21 cellular contexts compared by ENCODE assay signal in the genomic region with DNA sequence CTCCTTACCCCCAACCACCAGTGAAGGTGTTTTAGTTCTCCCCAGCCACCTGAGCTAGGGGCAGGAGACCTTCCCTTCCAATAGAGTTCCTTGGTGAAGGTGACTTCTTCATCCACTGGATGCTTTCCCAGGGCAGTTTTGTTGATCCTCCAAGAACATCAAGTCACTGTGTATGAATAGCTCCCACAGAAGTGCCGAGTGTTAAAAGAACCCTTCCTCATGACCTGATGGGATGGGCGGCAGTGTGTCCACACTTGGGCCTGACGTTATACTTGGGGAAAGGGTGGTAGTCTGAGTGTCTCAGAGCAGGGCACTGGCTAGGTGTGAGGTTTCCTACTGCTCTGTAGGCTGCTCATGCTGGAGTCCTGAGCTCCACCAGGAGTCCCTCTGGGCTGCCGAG. TPM values are rescaled to one million over a fixed set of nuclear protein-coding genes. Genes with fewer than 3 reads are reported as not detected.
A peak's percentile ranks its signal among the peaks of the same experiment; 100 is the strongest.
DNase-seq lines count a peak whose midpoint lies in the region; ATAC-seq, FAIRE-seq and TF ChIP-seq lines count a peak whose summit lies in the region.
"Had no signal": no experiment of that assay in that cellular context is flagged by ENCODE, and none has a peak within 500 bp of the region (broad histone marks: within the 10 kb centered on the region; RNA-seq: fewer than 3 reads in every experiment).

No MANE protein-coding gene starts in this region.

- no peak overlapping the region for H3K4ac ChIP-seq in IMR-90 (ENCODE audit: low read depth, low read length)

- no peak overlapping the region for H4K91ac ChIP-seq in IMR-90 (ENCODE audit: insufficient read depth, low read depth, low read length)

- no peak for TF ChIP-seq POLR2A in heart left ventricle (IDR thresholded peaks at IDR 0.05)
- TF ChIP-seq POLR2A in IMR-90 (IDR thresholded peaks at IDR 0.05; ENCODE audit: low read depth, low read length) = no peak
- no peak for TF ChIP-seq POLR2A in gastroesophageal sphincter (IDR thresholded peaks at IDR 0.05)

- H3K27ac ChIP-seq in heart left ventricle (no peak overlapping the region), IMR-90 (ENCODE audit: insufficient read depth, low read length) (no peak overlapping the region), gastroesophageal sphincter (peak overlapping the region in 3 of 4 donors; percentile 28 to 83 (median 68)), aorta (ENCODE audit: low read depth in 1 of 2, low read length in 2 of 2) (peak overlapping the region; percentile 21 to 22), pancreas (no peak overlapping the region), GM23248 (no peak overlapping the region)
- H3K27ac ChIP-seq: 22Rv1, A549, C4-2B, HL-60 had no signal

- no peak for FAIRE-seq in pancreas (lab: Jason Lieb, UNC)
- FAIRE-seq: A549, D721Med, G401.6, GM12891, H54 had no signal

- H2AK9ac ChIP-seq in IMR-90 (replicated peaks; ENCODE audit: low read depth, low read length, poor library complexity) = no peak overlapping the region

- H4K8ac ChIP-seq in IMR-90 (ENCODE audit: low read depth in 2 of 2, low read length in 2 of 2) = no peak overlapping the region

- POLR2A ChIA-PET in IMR-90 (lab: Charles Lee; ENCODE audit: unreplicated experiment) = no interaction called here

- no peak overlapping the region for H2BK15ac ChIP-seq in IMR-90 (ENCODE audit: low read depth, low read length)

- H2BK20ac ChIP-seq in IMR-90 (ENCODE audit: low read depth, low read length) = no peak overlapping the region; the same call in 1 of the 2 replicates

- no peak overlapping the region for H4K5ac ChIP-seq in IMR-90 (ENCODE audit: low read depth, low read length)

- H3K9me3 ChIP-seq in heart left ventricle (no peaks in the 10 kb centered on the region), IMR-90 (ENCODE audit: control insufficient read depth, insufficient read depth, low read length) (no peaks in the 10 kb centered on the region), gastroesophageal sphincter (no peaks in the 10 kb centered on the region), aorta (ENCODE audit: control insufficient read depth, low read length) (no peaks in the 10 kb centered on the region), pancreas (no peaks in the 10 kb centered on the region), GM23248 (ENCODE audit: low read depth) (no peaks in the 10 kb centered on the region)
- H3K9me3 ChIP-seq: A549, Caco-2 had no signal

- TF ChIP-seq EP300 in gastroesophageal sphincter (IDR thresholded peaks at IDR 0.05) = no peak

- BruUV-seq in IMR-90 (replicated peaks; lab: Mats Ljungman, UMichigan) = no TSS peak

- in situ Hi-C loops in IMR-90 (cut with MboI; ENCODE audit: low sequenced_read_pairs) = no loop called here
- in situ Hi-C loops in GM23248 (cut with MboI) = no loop called here

- no peaks in the 10 kb centered on the region for H3F3A ChIP-seq in GM23248 (ENCODE audit: insufficient read depth)

- DNase-seq in Right ventricle myocardium inferior (ENCODE audit: missing footprints) (no peak), heart left ventricle (no peak), IMR-90 (no peak), aorta (no peak), pancreas (no peak), GM23248 (no peak)
- DNase-seq: AML-193; Caco-2; CD4-positive, alpha-beta T cell; HCEC 1CT had no signal

- peaks cover 0 to 8% of the 10 kb centered on the region in 2 experiments; a peak in 2 of 4 replicates for H3K79me1 ChIP-seq in IMR-90 (ENCODE audit: low read depth in 1 of 2, low read length in 2 of 2)

- H3K4me3 ChIP-seq in heart left ventricle (no peak overlapping the region), IMR-90 (ENCODE audit: insufficient read depth, low read depth, low read length) (no peak overlapping the region), gastroesophageal sphincter (no peak overlapping the region), aorta (ENCODE audit: low read length in 2 of 2) (no peak overlapping the region), pancreas (no peak overlapping the region), GM23248 (no peak overlapping the region)
- H3K4me3 ChIP-seq: A549, GM23338 had no signal

- H3K14ac ChIP-seq in IMR-90 (replicated peaks; ENCODE audit: low read depth, low read length) = no peak overlapping the region; the same call in 1 of the 2 replicates

- no peak overlapping the region for H2BK5ac ChIP-seq in IMR-90 (ENCODE audit: low read depth, low read length, poor library complexity, severe bottlenecking)

- intact Hi-C loops in Right ventricle myocardium inferior (cut with DNase I) = no loop called here
- intact Hi-C loops in heart left ventricle (cut with DNase I) = loop anchor here in 1 of 10 donors (5.0 kb wide), 1 partner anchor 71 kb away; no protein-coding TSS in a partner anchor
- intact Hi-C loops in IMR-90 (cut with micrococcal nuclease) = no loop called here
- intact Hi-C loops in aorta (cut with DNase I) = no loop called here
- intact Hi-C loops in pancreas (cut with DNase I) = no loop called here

- H3K9me2 ChIP-seq in GM23248 (ENCODE audit: insufficient read depth) = no peaks in the 10 kb centered on the region

- no peak overlapping the region for H3K56ac ChIP-seq in IMR-90 (ENCODE audit: extremely low read depth, insufficient read depth, low read length)

- H2BK120ac ChIP-seq in IMR-90 (ENCODE audit: low read depth, low read length) = no peak overlapping the region; the same call in 1 of the 2 replicates

- 0 out of 2 replicates have a peak overlapping the region, but pooled peaks have one; percentile 28 for H2AK5ac ChIP-seq in IMR-90 (ENCODE audit: low read depth, low read length)

- H3K9ac ChIP-seq in IMR-90 (ENCODE audit: low read depth, low read length) = no peak overlapping the region
- H3K9ac ChIP-seq in GM23248 = no peak overlapping the region

- no peak for TF ChIP-seq RAD21 in IMR-90 (IDR thresholded peaks at IDR 0.05; ENCODE audit: low read length)

- TF ChIP-seq CTCF in heart left ventricle (IDR thresholded peaks at IDR 0.05) = no peak
- TF ChIP-seq CTCF in IMR-90 (conservative IDR thresholded peaks at IDR 0.05; ENCODE audit: low read depth, low read length) = no peak
- no peak for TF ChIP-seq CTCF in gastroesophageal sphincter (IDR thresholded peaks at IDR 0.05)
- TF ChIP-seq CTCF in pancreas (IDR thresholded peaks at IDR 0.05) = no peak

- peaks cover 0 to 26% (median 8%) of the 10 kb centered on the region in 12 donors for H3K4me1 ChIP-seq in heart left ventricle
- peaks cover 15% of the 10 kb centered on the region for H3K4me1 ChIP-seq in IMR-90 (ENCODE audit: control insufficient read depth, insufficient read depth, low read length)
- peaks cover 22 to 66% (median 28%) of the 10 kb centered on the region in 3 donors for H3K4me1 ChIP-seq in gastroesophageal sphincter
- peaks cover 2 to 5% of the 10 kb centered on the region in 2 donors for H3K4me1 ChIP-seq in aorta (ENCODE audit: control insufficient read depth in 1 of 2, insufficient read depth in 2 of 2, low read length in 2 of 2)
- no peaks in the 10 kb centered on the region for H3K4me1 ChIP-seq in pancreas
- H3K4me1 ChIP-seq in GM23248 (ENCODE audit: insufficient read depth) = peaks cover 5% of the 10 kb centered on the region; the same call in 1 of the 2 replicates
- H3K4me1 ChIP-seq: A549, Caco-2 had no signal

- H3K4me2 ChIP-seq in IMR-90 (ENCODE audit: low read depth, low read length) (no peak overlapping the region), GM23248 (ENCODE audit: unreplicated experiment) (no peak overlapping the region)
- H3K4me2 ChIP-seq: A549, GM23338 had no signal

- H3K18ac ChIP-seq in IMR-90 (ENCODE audit: low read depth, low read length) = no peak overlapping the region

- no peaks in the 10 kb centered on the region for H3K27me3 ChIP-seq in heart left ventricle
- H3K27me3 ChIP-seq in IMR-90 (ENCODE audit: control insufficient read depth, insufficient read depth, low read length) = no peaks in the 10 kb centered on the region
- H3K27me3 ChIP-seq in gastroesophageal sphincter = no peaks in the 10 kb centered on the region
- H3K27me3 ChIP-seq in aorta (ENCODE audit: control insufficient read depth in 1 of 2, insufficient read depth in 2 of 2, low read length in 1 of 2) = no peaks in the 10 kb centered on the region
- H3K27me3 ChIP-seq in pancreas = no peaks in the 10 kb centered on the region
- H3K27me3 ChIP-seq in GM23248 (replicated peaks; ENCODE audit: insufficient read depth) = no peaks in the 10 kb centered on the region

- no peaks in the 10 kb centered on the region for H3K79me2 ChIP-seq in GM23248 (ENCODE audit: insufficient read depth)

- no peaks in the 10 kb centered on the region; the same call in 1 of the 2 replicates for H4K20me1 ChIP-seq in IMR-90 (ENCODE audit: insufficient read depth, low read length)
- H4K20me1 ChIP-seq in GM23248 (ENCODE audit: insufficient read depth) = no peaks in the 10 kb centered on the region

- dilution Hi-C loops in IMR-90 (cut with HindIII; ENCODE audit: low sequenced_read_pairs, unreplicated experiment) = no loop called here

- CTCF ChIA-PET in IMR-90 (lab: Yijun Ruan, JAX) = no interaction called here

- H2AFZ ChIP-seq in IMR-90 (replicated peaks; ENCODE audit: low read length, poor library complexity) (no peak overlapping the region), GM23248 (no peak overlapping the region)
- H2AFZ ChIP-seq: GM23338 had no signal

- peak overlapping the region; percentile 16; the same call in 1 of the 2 replicates for H3K23ac ChIP-seq in IMR-90 (ENCODE audit: low read depth, low read length)

- H3K36me3 ChIP-seq in heart left ventricle = peaks cover 0 to 26% (median 0%) of the 10 kb centered on the region in 9 donors
- peaks cover 61% of the 10 kb centered on the region for H3K36me3 ChIP-seq in IMR-90 (ENCODE audit: control insufficient read depth, insufficient read depth, low read length)
- H3K36me3 ChIP-seq in gastroesophageal sphincter = peaks cover 0 to 79% of the 10 kb centered on the region in 2 donors
- H3K36me3 ChIP-seq in aorta (ENCODE audit: control insufficient read depth in 1 of 2, insufficient read depth in 2 of 2, low read length in 1 of 2) = peaks cover 31% of the 10 kb centered on the region in 2 donors
- H3K36me3 ChIP-seq in pancreas = no peaks in the 10 kb centered on the region
- H3K36me3 ChIP-seq in GM23248 (ENCODE audit: low read depth) = no peaks in the 10 kb centered on the region

- WGBS in heart left ventricle, 4 donors = 72 to 95% (median 93%) methylated on average over 3 to 4 of the region's 4 CpGs
- no CpG with 5 or more reads among the region's 4 CpGs for WGBS in IMR-90 (ENCODE audit: extremely low coverage in 2 of 2, insufficient read length in 1 of 2), 2 experiments
- WGBS in gastroesophageal sphincter (ENCODE audit: low coverage in 1 of 2), 2 donors = 60 to 89% methylated on average over 1 to 3 of the region's 4 CpGs
- 60 to 61% methylated on average over 4 of the region's 4 CpGs for WGBS in aorta, 2 donors
- WGBS in pancreas, 2 donors = 87 to 90% methylated on average over 4 of the region's 4 CpGs
- 85 to 90% methylated on average over 4 of the region's 4 CpGs for WGBS in GM23248 (ENCODE audit: low coverage in 1 of 2, low lambda C conversion rate in 2 of 2, missing lambda C conversion rate in 2 of 2), 2 experiments

- ATAC-seq in Right ventricle myocardium inferior (peak; percentile 9), heart left ventricle (no peak), IMR-90 (ENCODE audit: low read depth) (no peak), gastroesophageal sphincter (no peak), aorta (ENCODE audit: low FRiP score) (no peak), pancreas (no peak)
- ATAC-seq: A549, GM23338 had no signal

- peaks cover 39% of the 10 kb centered on the region for H3K9me1 ChIP-seq in IMR-90 (ENCODE audit: insufficient read depth, low read length)

RNA-seq across cellular contexts. Expression of gene LYVE1, which starts 7.5 kb away (rescaled TPM):
- total RNA-seq in Right ventricle myocardium inferior (106 TPM), heart left ventricle (100 to 1,000 TPM in 1 of 9 donors, 10 to 100 TPM in 7, 1 to 10 TPM in 1; 8.1 to 163 (median 36.6) TPM), IMR-90 (2012; rRNA removed) (not detected in 2 replicates), gastroesophageal sphincter (100 to 1,000 TPM in 2 of 4 donors, 10 to 100 TPM in 2; 13.2 to 191 (median 102) TPM), aorta (100 to 1,000 TPM; 165 to 179 TPM), pancreas (10 to 100 TPM in 2 of 6 donors, 1 to 10 TPM in 4; 1.1 to 28.3 (median 4.6) TPM)
- polyA plus RNA-seq in heart left ventricle (10 to 100 TPM in 1 of 2 donors, 1 to 10 TPM in 1; 8.5 to 15.5 TPM), IMR-90 (2012; rRNA removed) (not detected in 2 replicates), aorta (10 to 100 TPM; 11.8 to 28.2 TPM), pancreas (1 to 10 TPM; 2.7 to 4.3 TPM), GM23248 (2016; fragmentation: Nextera tagmentation; extraction: Ambion mirVana) (not detected in 2 replicates)
- polyA plus RNA-seq in IMR-90 (2012; cell fraction: cytosol; rRNA removed) = not detected in 2 replicates
- 0.04 and 0.32 TPM in 2 replicates for polyA plus RNA-seq in IMR-90 (2012; cell fraction: nucleus; rRNA removed; ENCODE audit: low replicate concordance)
- not detected in 2 replicates for total RNA-seq in GM23248 (2014; rRNA removed; shearing (Covaris generic))
- total RNA-seq: Caco-2; CD4-positive, alpha-beta T cell; HT1080 had no signal
- polyA plus RNA-seq: GM23338 had no signal

RNA-seq across cellular contexts. Expression of gene RNF141, which starts 35.0 kb away (rescaled TPM):
- 37.9 TPM for total RNA-seq in Right ventricle myocardium inferior
- 10 to 100 TPM; 18.8 to 42.8 (median 36.5) TPM for total RNA-seq in heart left ventricle
- 10 to 100 TPM in 1 of 2 donors, 1 to 10 TPM in 1; 7.8 to 11.6 TPM for polyA plus RNA-seq in heart left ventricle
- total RNA-seq in IMR-90 (2012; rRNA removed) = 18.6 and 34.2 TPM in 2 replicates
- polyA plus RNA-seq in IMR-90 (2012; rRNA removed) = 10.6 and 13.8 TPM in 2 replicates
- polyA plus RNA-seq in IMR-90 (2012; cell fraction: cytosol; rRNA removed) = 2.1 and 3.4 TPM in 2 replicates
- polyA plus RNA-seq in IMR-90 (2012; cell fraction: nucleus; rRNA removed; ENCODE audit: low replicate concordance) = 0.53 and 6.1 TPM in 2 replicates
- total RNA-seq in gastroesophageal sphincter = 10 to 100 TPM; 28.4 to 44.8 (median 38.1) TPM
- 10 to 100 TPM; 42.9 to 59.3 TPM for total RNA-seq in aorta
- polyA plus RNA-seq in aorta = 10 to 100 TPM; 20.5 to 61.6 TPM
- 10 to 100 TPM; 10.5 to 21.5 (median 17.6) TPM for total RNA-seq in pancreas
- 1 to 10 TPM; 4.4 to 7.8 TPM for polyA plus RNA-seq in pancreas
- 35.5 and 35.9 TPM in 2 replicates for total RNA-seq in GM23248 (2014; rRNA removed; shearing (Covaris generic))
- 46.9 and 48.6 TPM in 2 replicates for polyA plus RNA-seq in GM23248 (2016; fragmentation: Nextera tagmentation; extraction: Ambion mirVana)

Comparison
In these comparisons a context has a peak if more than half of its experiments do, and no peak if none do; other contexts are left out.
1. H3K27ac ChIP-seq: peak in gastroesophageal sphincter (3 of 4) and aorta (2 of 2); none in heart left ventricle (0 of 12), IMR-90 (single experiment), pancreas (0 of 4) and GM23248 (single experiment).